In the genomic region with DNA sequence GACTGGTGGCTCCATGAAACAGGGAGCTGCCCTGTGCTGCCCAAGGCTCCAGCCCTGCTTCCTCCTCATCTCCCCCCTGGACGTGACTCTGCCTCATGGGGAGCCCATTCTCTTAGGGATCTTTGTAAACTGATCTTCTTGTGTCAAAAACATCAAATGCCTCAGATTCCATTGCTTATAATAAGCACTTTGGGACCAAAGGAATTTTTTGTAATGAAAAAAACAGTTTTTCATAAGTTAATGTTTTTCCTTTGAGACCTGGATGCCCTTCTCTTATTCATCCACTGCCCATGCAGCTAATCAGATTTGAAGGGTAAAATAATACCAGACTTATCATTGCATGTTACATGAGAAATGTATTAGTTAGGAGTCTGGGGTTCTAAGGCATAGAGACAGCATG, we compare ENCODE assay signal across 17 cellular contexts. TPM values are rescaled to one million over a fixed set of nuclear protein-coding genes. Genes with fewer than 3 reads are reported as not detected.
A peak's percentile ranks its signal among the peaks of the same experiment; 100 is the strongest.
DNase-seq lines count a peak whose midpoint lies in the region; FAIRE-seq and TF ChIP-seq lines count a peak whose summit lies in the region.
"Had no signal": no experiment of that assay in that cellular context is flagged by ENCODE, and none has a peak within 500 bp of the region (broad histone marks: within the 10 kb centered on the region; RNA-seq: fewer than 3 reads in every experiment).

No MANE protein-coding gene starts in this region.

- DNase-seq in AG08395 (ENCODE audit: low spot score) (peak; percentile 17), HTR-8/SVneo (ENCODE audit: insufficient read length, low spot score) (peak; percentile 21), astrocyte of the hippocampus (ENCODE audit: low read depth, low spot score) (peak; percentile 28), myocyte (ENCODE audit: low read depth) (peak; percentile 29), HuH-7.5 (ENCODE audit: low spot score) (no peak), Caco-2 (no peak), NCI-H345 (lab: John Stamatoyannopoulos, UW) (no peak), NAMALWA (ENCODE audit: low spot score) (no peak)
- DNase-seq: 8988T, Calu3, GDM1, GOT3, NCI-H1092, NCI-H69, T-cell had no signal

- H3K27me3 ChIP-seq in Caco-2 (replicated peaks; ENCODE audit: control insufficient read depth, insufficient read depth, low read length): no peaks in the 10 kb centered on the region

- no peak overlapping the region for H3K4me3 Mint-ChIP-seq in Caco-2 (ENCODE audit: unreplicated experiment)
- H3K4me3 Mint-ChIP-seq: CD14-positive monocyte, IgD-negative memory B cell, T-cell had no signal

- no peaks in the 10 kb centered on the region for H3K9me3 Mint-ChIP-seq in Caco-2 (ENCODE audit: unreplicated experiment)
- H3K9me3 Mint-ChIP-seq: T-cell had no signal

- no peaks in the 10 kb centered on the region for H3K4me1 Mint-ChIP-seq in Caco-2 (ENCODE audit: low read depth, unreplicated experiment)
- H3K4me1 Mint-ChIP-seq: CD14-positive monocyte, IgD-negative memory B cell, T-cell had no signal

- no peak overlapping the region for H3K4me3 ChIP-seq in Caco-2 (ENCODE audit: low read depth, low read length)

- H3K4me1 ChIP-seq in Caco-2: no peaks in the 10 kb centered on the region

- H3K36me3 Mint-ChIP-seq in Caco-2 (ENCODE audit: insufficient read depth, unreplicated experiment): no peaks in the 10 kb centered on the region
- H3K36me3 Mint-ChIP-seq: CD14-positive monocyte, IgD-negative memory B cell, T-cell had no signal

- POLR2A ChIA-PET in Caco-2 (lab: Charles Lee): no interaction called here

- intact Hi-C loops in Caco-2 (cut with micrococcal nuclease; ENCODE audit: unreplicated experiment): no loop called here

- H3K27me3 Mint-ChIP-seq in Caco-2 (ENCODE audit: insufficient read depth, unreplicated experiment): peaks cover 3% of the 10 kb centered on the region

- no peaks in the 10 kb centered on the region for H3K36me3 ChIP-seq in Caco-2 (ENCODE audit: control insufficient read depth, insufficient read depth, low read length)

- no TSS peak for BruUV-seq in Caco-2 (replicated peaks; lab: Mats Ljungman, UMichigan)

- no peaks in the 10 kb centered on the region for H3K9me3 ChIP-seq in Caco-2

- no peak for FAIRE-seq in HTR-8/SVneo (lab: Jason Lieb, UNC)

- CTCF ChIA-PET in Caco-2 (lab: Charles Lee): no interaction called here

- H3K27ac Mint-ChIP-seq in Caco-2 (ENCODE audit: unreplicated experiment): no peak overlapping the region
- H3K27ac Mint-ChIP-seq: CD14-positive monocyte, IgD-negative memory B cell, T-cell had no signal

- no peak for TF ChIP-seq CTCF in Caco-2 (IDR thresholded peaks at IDR 0.05; ENCODE audit: insufficient read depth in 1 of 2, low read depth in 1 of 2, low read length in 1 of 2, severe bottlenecking in 1 of 2, unreplicated experiment in 1 of 2)

RNA-seq across cellular contexts. Expression of gene PALM2AKAP2, which starts 41.7 kb away (rescaled TPM):
- total RNA-seq in myocyte (24.1 and 26.6 TPM in 2 replicates), Caco-2 (2022) (0.54 and 2.4 TPM in 2 replicates)
- polyA plus RNA-seq in myocyte (2012): 17.2 TPM
- total RNA-seq: Calu3, T-cell had no signal
- polyA plus RNA-seq: CD14-positive monocyte had no signal

Comparison
In these comparisons a context has a peak if more than half of its experiments do, and no peak if none do; other contexts are left out.
1. DNase-seq: peak in AG08395 (single experiment), HTR-8/SVneo (single experiment), astrocyte of the hippocampus (single experiment) and myocyte (single experiment); none in HuH-7.5 (single experiment), Caco-2 (0 of 2), NCI-H345 (single experiment) and NAMALWA (single experiment).